Comparison of ENCODE assay signal across 12 cellular contexts in the genomic region with DNA sequence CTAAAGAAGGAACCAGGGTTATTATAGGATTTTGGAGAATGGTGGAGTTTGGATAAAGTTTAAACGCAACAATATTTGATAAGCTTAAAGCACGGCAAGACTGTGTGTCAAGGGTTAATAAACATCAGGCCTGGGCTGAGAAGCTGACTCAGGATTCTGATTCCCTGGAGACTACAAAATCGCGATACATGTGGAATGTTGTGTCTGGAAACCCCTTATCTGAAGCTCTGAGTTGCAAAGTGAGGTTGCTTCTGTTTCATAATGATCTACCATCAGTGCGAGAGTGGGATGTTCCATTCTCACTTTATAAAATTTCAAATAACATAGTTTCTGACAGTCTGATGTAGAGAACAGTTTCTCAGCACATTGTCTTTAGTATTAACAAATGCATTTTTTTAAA. TPM values are rescaled to one million over a fixed set of nuclear protein-coding genes. Genes with fewer than 3 reads are reported as not detected.
DNase-seq lines count a peak whose midpoint lies in the region; TF ChIP-seq lines count a peak whose summit lies in the region.
"Had no signal": no experiment of that assay in that cellular context is flagged by ENCODE, and none has a peak within 500 bp of the region (broad histone marks: within the 10 kb centered on the region; RNA-seq: fewer than 3 reads in every experiment).

No MANE protein-coding gene starts in this region.

- 71 to 78% methylated on average over 4 to 5 of the region's 5 CpGs for WGBS in transverse colon (ENCODE audit: low coverage in 1 of 2), 2 donors

- peaks cover 23% of the 10 kb centered on the region for H3K9me3 Mint-ChIP-seq in activated T-helper 2 cell treated with anti-CD3 and anti-CD28 coated beads, Interferon-gamma antibody, Interleukin-2, Interleukin-4, amounts not matched to agents 10 μg/mL and 5 μg/mL and 100 μg/mL, durations not matched to agents 14 hours and 24 hours and 36 hours

- in situ Hi-C loops in transverse colon (cut with MboI; ENCODE audit: low pct_ligation_motif_present in 1 of 4, low pct_unique_long_range_greater_than_20kb in 1 of 4, low sequenced_read_pairs in 3 of 4) = no loop called here

- H3K27ac ChIP-seq in transverse colon = no peak overlapping the region
- H3K27ac ChIP-seq: PC-9, psoas muscle had no signal

- peaks cover 0 to 11% (median 0%) of the 10 kb centered on the region in 4 donors for H3K4me1 ChIP-seq in transverse colon

- no peak overlapping the region for H3K27ac Mint-ChIP-seq in activated T-helper 2 cell treated with anti-CD3 and anti-CD28 coated beads, Interferon-gamma antibody, Interleukin-2, Interleukin-4, amounts not matched to agents 10 μg/mL and 5 μg/mL and 100 μg/mL, durations not matched to agents 14 hours and 24 hours and 36 hours

- H3K9me3 ChIP-seq in transverse colon = no peaks in the 10 kb centered on the region
- H3K9me3 ChIP-seq: psoas muscle had no signal

- TF ChIP-seq CTCF in transverse colon (IDR thresholded peaks at IDR 0.05) = no peak

- no peak overlapping the region for H3K4me3 Mint-ChIP-seq in activated T-helper 2 cell treated with anti-CD3 and anti-CD28 coated beads, Interferon-gamma antibody, Interleukin-2, Interleukin-4, amounts not matched to agents 10 μg/mL and 5 μg/mL and 100 μg/mL, durations not matched to agents 14 hours and 24 hours and 36 hours (ENCODE audit: low read depth)

- no peak for TF ChIP-seq POLR2A in transverse colon (IDR thresholded peaks at IDR 0.05)

- TF ChIP-seq EP300 in transverse colon (IDR thresholded peaks at IDR 0.05; ENCODE audit: low read depth) = no peak

- intact Hi-C loops in activated T-helper 2 cell treated with anti-CD3 and anti-CD28 coated beads, Interferon-gamma antibody, Interleukin-2, Interleukin-4, amounts not matched to agents 10 μg/mL and 5 μg/mL and 100 μg/mL, durations not matched to agents 14 hours and 24 hours and 36 hours (cut with micrococcal nuclease) = no loop called here
- intact Hi-C loops in head of caudate nucleus (cut with DNase I) = no loop called here
- intact Hi-C loops in transverse colon (cut with DNase I; ENCODE audit: low total_unique reads) = no loop called here

- no peak overlapping the region for H3K4me3 ChIP-seq in transverse colon
- H3K4me3 ChIP-seq: PC-9, psoas muscle had no signal

- peaks cover 71% of the 10 kb centered on the region for H3K36me3 Mint-ChIP-seq in activated T-helper 2 cell treated with anti-CD3 and anti-CD28 coated beads, Interferon-gamma antibody, Interleukin-2, Interleukin-4, amounts not matched to agents 10 μg/mL and 5 μg/mL and 100 μg/mL, durations not matched to agents 14 hours and 24 hours and 36 hours (ENCODE audit: low read depth)

- no peaks in the 10 kb centered on the region for H3K36me3 ChIP-seq in transverse colon

- no peaks in the 10 kb centered on the region for H3K27me3 ChIP-seq in transverse colon

- no peaks in the 10 kb centered on the region for H3K27me3 Mint-ChIP-seq in activated T-helper 2 cell treated with anti-CD3 and anti-CD28 coated beads, Interferon-gamma antibody, Interleukin-2, Interleukin-4, amounts not matched to agents 10 μg/mL and 5 μg/mL and 100 μg/mL, durations not matched to agents 14 hours and 24 hours and 36 hours (ENCODE audit: low read depth)

- DNase-seq in A172 (ENCODE audit: low spot score) (peak; percentile 33), GM03348 (ENCODE audit: low spot score) (peak; percentile 33), astrocyte of the hippocampus (ENCODE audit: low read depth, low spot score) (peak; percentile 65), left kidney (ENCODE audit: low read depth, low spot score) (peak; percentile 18), NCI-H1105 (lab: John Stamatoyannopoulos, UW) (no peak), head of caudate nucleus (no peak), transverse colon (no peak)
- DNase-seq in activated T-helper 2 cell treated with anti-CD3 and anti-CD28 coated beads, Interferon-gamma antibody, Interleukin-2, Interleukin-4, amounts not matched to agents 10 μg/mL and 5 μg/mL and 100 μg/mL, durations not matched to agents 14 hours and 24 hours and 36 hours (ENCODE audit: low spot score) = no peak
- DNase-seq: amygdala, C1 segment of cervical spinal cord, PC-9, psoas muscle had no signal

- H3K4me1 Mint-ChIP-seq in activated T-helper 2 cell treated with anti-CD3 and anti-CD28 coated beads, Interferon-gamma antibody, Interleukin-2, Interleukin-4, amounts not matched to agents 10 μg/mL and 5 μg/mL and 100 μg/mL, durations not matched to agents 14 hours and 24 hours and 36 hours (ENCODE audit: low read depth) = peaks cover 39% of the 10 kb centered on the region

RNA-seq across cellular contexts. Expression of gene C1GALT1, which starts 7.8 kb away (rescaled TPM):
- 65.8 and 68.5 TPM in 2 replicates for total RNA-seq in A172 (2014; rRNA removed; shearing (Covaris generic))
- total RNA-seq in activated T-helper 2 cell treated with anti-CD3 and anti-CD28 coated beads, Interferon-gamma antibody, Interleukin-2, Interleukin-4, amounts not matched to agents 10 μg/mL and 5 μg/mL and 100 μg/mL, durations not matched to agents 14 hours and 24 hours and 36 hours = 37.1 and 37.6 TPM in 2 replicates
- 10 to 100 TPM in 3 of 4 donors, 1 to 10 TPM in 1; 6.8 to 37.6 (median 16.3) TPM for total RNA-seq in transverse colon

Comparison
In these comparisons a context has a peak if more than half of its experiments do, and no peak if none do; other contexts are left out.
1. DNase-seq: peak in A172 (single experiment), GM03348 (single experiment), astrocyte of the hippocampus (single experiment) and left kidney (single experiment); none in NCI-H1105 (single experiment), activated T-helper 2 cell treated with anti-CD3 and anti-CD28 coated beads, Interferon-gamma antibody, Interleukin-2, Interleukin-4, amounts not matched to agents 10 μg/mL and 5 μg/mL and 100 μg/mL, durations not matched to agents 14 hours and 24 hours and 36 hours (single experiment), head of caudate nucleus (0 of 42) and transverse colon (single experiment).